In the genomic region with DNA sequence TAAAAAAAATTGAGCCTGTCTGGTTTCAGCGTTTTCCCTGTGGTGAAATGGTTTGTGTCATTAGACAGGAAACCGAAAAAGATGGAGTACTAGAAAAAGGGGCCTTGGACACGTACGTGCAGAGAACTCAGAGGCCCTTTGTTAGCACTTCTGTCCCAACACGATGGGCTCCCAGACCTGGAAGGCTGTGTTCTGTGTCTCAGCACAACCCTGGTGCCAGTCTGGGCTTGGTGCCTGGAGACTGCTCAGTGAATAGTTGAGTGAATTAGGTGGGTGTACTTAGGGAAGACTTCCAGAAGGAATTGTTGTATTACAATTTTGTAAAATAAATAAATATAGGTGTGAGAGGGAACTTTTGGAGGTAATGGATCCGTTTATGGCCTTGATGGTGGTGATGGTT, we compare ENCODE assay signal across 17 cellular contexts. TPM values are rescaled to one million over a fixed set of nuclear protein-coding genes. Genes with fewer than 3 reads are reported as not detected.
"Had no signal": no experiment of that assay in that cellular context is flagged by ENCODE, and none has a peak within 500 bp of the region (broad histone marks: within the 10 kb centered on the region; RNA-seq: fewer than 3 reads in every experiment).

No MANE protein-coding gene starts in this region.

- H3K4me3 ChIP-seq: left lung, neural progenitor cell, spleen, thyroid gland had no signal

- ATAC-seq: activated CD4-positive, alpha-beta T cell treated with anti-CD3 and anti-CD28 coated beads for 36 hours; esophagus mucosa; left lung; naive thymus-derived CD4-positive, alpha-beta T cell; stimulated activated memory B cell treated with anti-CD40 and anti-IgM and Interleukin-4, amounts not matched to agents 10 μg/mL and 1 μg/mL and 100 μg/mL, for 72 hours; WTC11 had no signal

- H3K27ac Mint-ChIP-seq: activated CD4-positive, alpha-beta T cell treated with anti-CD3 and anti-CD28 coated beads for 36 hours; activated naive CD8-positive, alpha-beta T cell; naive thymus-derived CD4-positive, alpha-beta T cell; neural progenitor cell; stimulated activated memory B cell treated with anti-CD40 and anti-IgM and Interleukin-4, amounts not matched to agents 10 μg/mL and 1 μg/mL and 100 μg/mL, for 72 hours; WTC11 had no signal

- H3K9me3 ChIP-seq: thyroid gland had no signal

- H3K4me3 Mint-ChIP-seq: activated CD4-positive, alpha-beta T cell treated with anti-CD3 and anti-CD28 coated beads for 36 hours; activated naive CD8-positive, alpha-beta T cell; neural progenitor cell; stimulated activated memory B cell treated with anti-CD40 and anti-IgM and Interleukin-4, amounts not matched to agents 10 μg/mL and 1 μg/mL and 100 μg/mL, for 72 hours; WTC11 had no signal

- DNase-seq: activated CD4-positive, alpha-beta T cell treated with anti-CD3 and anti-CD28 coated beads for 36 hours; activated CD4-positive, alpha-beta T cell treated with anti-CD3 and anti-CD28 coated beads, Interleukin-2, amount 50 U/mL, for 48 hours; cerebellar nuclear complex; cortex of kidney; effector CD4-positive, alpha-beta T cell; left lung; mesenchymal stem cell; naive thymus-derived CD4-positive, alpha-beta T cell; spleen; stimulated activated CD4-positive, alpha-beta T cell treated with anti-CD3 and anti-CD28 coated beads, Interleukin-4, amount 100 ng/mL, for 4 hours; thyroid gland had no signal

- H3K9ac ChIP-seq: neural progenitor cell had no signal

- H2AFZ ChIP-seq: neural progenitor cell had no signal

- H3K4me1 ChIP-seq: left lung, neural progenitor cell, spleen, thyroid gland had no signal

- H3K36me3 ChIP-seq: thyroid gland had no signal

- H3K27ac ChIP-seq: left lung, neural progenitor cell, spleen, thyroid gland had no signal

- H3K4me1 Mint-ChIP-seq: neural progenitor cell, WTC11 had no signal

- H3K27me3 ChIP-seq: left lung, neural progenitor cell, spleen, thyroid gland had no signal

- H3K4me2 ChIP-seq: neural progenitor cell had no signal

- H3K27me3 Mint-ChIP-seq: activated CD4-positive, alpha-beta T cell treated with anti-CD3 and anti-CD28 coated beads for 36 hours; activated naive CD8-positive, alpha-beta T cell; naive thymus-derived CD4-positive, alpha-beta T cell; stimulated activated memory B cell treated with anti-CD40 and anti-IgM and Interleukin-4, amounts not matched to agents 10 μg/mL and 1 μg/mL and 100 μg/mL, for 72 hours had no signal

RNA-seq across cellular contexts. Expression of gene SMIM17, which starts 39.1 kb away (rescaled TPM):
- total RNA-seq: activated CD4-positive, alpha-beta T cell treated with anti-CD3 and anti-CD28 coated beads for 36 hours; esophagus mucosa; left lung; T-helper 2 cell treated with Interferon-gamma antibody and Interleukin-4, amounts not matched to agents 100 ng/mL and 5 ng/mL, for 36 hours; thyroid gland had no signal
- polyA plus RNA-seq: naive thymus-derived CD4-positive, alpha-beta T cell; spleen had no signal
